Comparison of ENCODE assay signal across 8 cellular contexts in genomic region chr22:30310881-30311771, GRCh38. TPM values are rescaled to one million over a fixed set of nuclear protein-coding genes. Genes with fewer than 3 reads are reported as not detected.
DNase-seq lines count a peak whose midpoint lies in the region; ATAC-seq and TF ChIP-seq lines count a peak whose summit lies in the region.
"Had no signal": no experiment of that assay in that cellular context is flagged by ENCODE, and none has a peak within 500 bp of the region (broad histone marks: within the 10 kb centered on the region; RNA-seq: fewer than 3 reads in every experiment).

No MANE protein-coding gene starts in this region.

- H3K9me3 ChIP-seq in HUES6 (ENCODE audit: control insufficient read depth, insufficient read depth, low read depth, low read length) (no peaks in the 10 kb centered on the region), testis (no peaks in the 10 kb centered on the region)

- no peaks in the 10 kb centered on the region for H3K27me3 ChIP-seq in HUES6 (ENCODE audit: control insufficient read depth, insufficient read depth, low read length)
- no peaks in the 10 kb centered on the region for H3K27me3 ChIP-seq in testis

- H3K4me1 ChIP-seq in HUES6 (ENCODE audit: control insufficient read depth, insufficient read depth, low read length) (peaks cover 18% of the 10 kb centered on the region), testis (peaks cover 63% of the 10 kb centered on the region)

- intact Hi-C loops in left colon (cut with DNase I, micrococcal nuclease) (no loop called here), testis (cut with DNase I; ENCODE audit: low total_unique reads) (no loop called here)

- TF ChIP-seq POLR2A in testis (IDR thresholded peaks at IDR 0.05), result no peak

- peak overlapping the region; percentile 8 for H3K9ac ChIP-seq in HUES6 (ENCODE audit: low read length)

- H3K4me3 ChIP-seq in HUES6 (ENCODE audit: low read depth, low read length) (no peak overlapping the region), testis (no peak overlapping the region)

- H3K36me3 ChIP-seq in HUES6 (ENCODE audit: control insufficient read depth, insufficient read depth, low read length) (no peaks in the 10 kb centered on the region), testis (ENCODE audit: low read depth, missing control alignments) (no peaks in the 10 kb centered on the region)

- WGBS in testis, 2 donors, result 51 to 66% methylated on average over 8 of the region's 8 CpGs

- ATAC-seq in left colon, result peak; percentile 83
- ATAC-seq in GM18873 (IDR thresholded peaks at IDR 0.05; ENCODE audit: low FRiP score, unreplicated experiment), result no peak

- DNase-seq in anterior cingulate cortex (lab: John Stamatoyannopoulos, UW) (peak in 33 of 58 donors; percentile 11 to 80 (median 39)), left colon (peak; percentile 81 to 82), testis (peak; percentile 91), NCI-H524 treated with DMSO at 0.1 percent for 48 hours (lab: John Stamatoyannopoulos, UW) (no peak)
- no peak for DNase-seq in activated CD8-positive, alpha-beta memory T cell treated with anti-CD3 and anti-CD28 coated beads for 24 hours

- H3K27ac ChIP-seq in HUES6 (ENCODE audit: low read depth, low read length) (no peak overlapping the region), testis (peak overlapping the region; percentile 63 to 75)

- no peak for TF ChIP-seq CTCF in testis (IDR thresholded peaks at IDR 0.05)

RNA-seq across cellular contexts. Expression of gene TBC1D10A, which starts 15.6 kb away (rescaled TPM):
- 10 to 100 TPM; 32.0 to 41.2 TPM for total RNA-seq in left colon
- total RNA-seq in testis, result 10 to 100 TPM; 48.4 to 79.1 TPM
- polyA plus RNA-seq in testis (ENCODE audit: insufficient read depth, low read depth, low replicate concordance), result 51.0 TPM

RNA-seq across cellular contexts. Expression of gene CASTOR1, which starts 21.8 kb away (rescaled TPM):
- total RNA-seq in left colon (1 to 10 TPM; 3.7 to 4.2 TPM), testis (10 to 100 TPM; 36.7 to 71.4 TPM)
- 32.8 TPM for polyA plus RNA-seq in testis (ENCODE audit: insufficient read depth, low read depth, low replicate concordance)

RNA-seq across cellular contexts. Expression of gene OSM, which starts 44.5 kb away (rescaled TPM):
- total RNA-seq in left colon (under 1 TPM in 1 of 2 donors, not detected in 1; 0.20 TPM), testis (1 to 10 TPM in 1 of 2 donors, not detected in 1; 1.6 TPM)
- polyA plus RNA-seq in testis (ENCODE audit: insufficient read depth, low read depth, low replicate concordance), result 0.69 TPM
- total RNA-seq: glomerular endothelial cell had no signal

RNA-seq across cellular contexts. Expression of gene SF3A1, which starts 45.6 kb away (rescaled TPM):
- total RNA-seq in left colon (100 to 1,000 TPM; 134 to 146 TPM), testis (100 to 1,000 TPM; 159 to 174 TPM)
- polyA plus RNA-seq in testis (ENCODE audit: insufficient read depth, low read depth, low replicate concordance), result 272 TPM

RNA-seq across cellular contexts. Expression of gene CCDC157, which starts 45.7 kb away (rescaled TPM):
- total RNA-seq in left colon, result 1 to 10 TPM; 1.6 to 2.3 TPM
- total RNA-seq in testis, result 10 to 100 TPM; 70.1 to 81.9 TPM
- 69.2 TPM for polyA plus RNA-seq in testis (ENCODE audit: insufficient read depth, low read depth, low replicate concordance)

Comparison
In these comparisons a context has a peak if more than half of its experiments do, and no peak if none do; other contexts are left out.
1. DNase-seq: peak in anterior cingulate cortex (33 of 58), left colon (2 of 2) and testis (single experiment); none in activated CD8-positive, alpha-beta memory T cell treated with anti-CD3 and anti-CD28 coated beads for 24 hours (single experiment) and NCI-H524 treated with DMSO at 0.1 percent for 48 hours (single experiment).
2. RNA of gene CASTOR1, which starts 21.8 kb away (total RNA-seq): 36.7 to 71.4 TPM in testis; 3.7 to 4.2 TPM in left colon; every median in the first group is over 4 times any median in the second.